Comparison of ENCODE assay signal across 8 cellular contexts in the genomic region with DNA sequence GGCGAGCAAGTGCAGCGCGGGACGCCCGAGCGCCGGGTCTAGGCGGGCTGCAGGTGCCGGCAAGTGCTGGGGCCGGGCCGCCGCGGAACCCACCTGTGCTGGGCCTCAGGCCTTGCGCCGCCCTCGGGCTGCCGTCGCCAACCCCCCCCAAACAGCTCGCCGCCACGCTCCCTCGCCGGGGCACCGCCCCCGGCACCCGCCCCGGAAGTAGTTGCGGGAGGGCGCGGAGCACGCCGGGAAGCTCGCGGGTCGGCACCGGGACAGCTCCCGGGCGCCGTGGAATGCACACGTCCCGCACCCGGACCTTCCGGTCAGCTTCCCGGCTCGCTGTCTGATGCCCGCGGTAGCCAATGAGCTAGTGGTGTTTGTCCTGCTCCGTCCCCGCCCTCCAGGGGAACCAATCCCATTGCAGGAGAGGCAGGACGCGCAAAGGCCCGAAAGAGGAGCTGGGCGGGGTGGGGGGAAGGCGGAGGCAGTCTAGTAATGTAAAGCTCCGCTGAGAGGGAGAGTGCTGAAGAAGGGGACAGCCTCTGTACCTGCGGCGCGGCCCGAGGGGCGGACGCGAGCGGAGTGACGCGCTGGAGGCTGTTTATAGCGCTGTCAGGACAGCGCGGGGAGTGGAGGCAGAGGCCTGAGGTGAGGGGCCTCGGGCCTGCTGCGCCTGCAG. TPM values are rescaled to one million over a fixed set of nuclear protein-coding genes. Genes with fewer than 3 reads are reported as not detected.
DNase-seq lines count a peak whose midpoint lies in the region; ATAC-seq, FAIRE-seq and TF ChIP-seq lines count a peak whose summit lies in the region.

A gene with protein sequence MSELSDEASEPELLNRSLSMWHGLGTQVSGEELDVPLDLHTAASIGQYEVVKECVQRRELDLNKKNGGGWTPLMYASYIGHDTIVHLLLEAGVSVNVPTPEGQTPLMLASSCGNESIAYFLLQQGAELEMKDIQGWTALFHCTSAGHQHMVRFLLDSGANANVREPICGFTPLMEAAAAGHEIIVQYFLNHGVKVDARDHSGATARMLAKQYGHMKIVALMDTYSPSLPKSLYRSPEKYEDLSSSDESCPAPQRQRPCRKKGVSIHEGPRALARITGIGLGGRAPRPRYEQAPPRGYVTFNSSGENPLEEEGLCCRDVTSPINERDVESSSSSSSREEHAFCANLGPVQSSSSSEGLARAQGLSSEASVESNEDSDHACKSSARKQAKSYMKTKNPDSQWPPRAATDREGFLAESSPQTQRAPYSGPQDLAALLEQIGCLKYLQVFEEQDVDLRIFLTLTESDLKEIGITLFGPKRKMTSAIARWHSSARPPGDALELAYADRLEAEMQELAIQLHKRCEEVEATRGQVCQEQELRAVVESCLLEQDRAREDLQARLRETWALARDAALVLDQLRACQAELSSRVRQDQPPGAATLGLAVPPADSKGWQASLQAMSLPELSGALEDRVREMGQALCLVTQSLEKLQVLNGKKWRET (minus strand): TSS at position 209 of the 667 bp plus-strand sequence. CDS start 4,122 bp downstream, outside the sequence.
TSS of gene DNAAF8 (plus strand) at position 475 of the 667 bp plus-strand sequence. CDS start 1,978 bp downstream, outside the sequence.

- TF ChIP-seq RAD21 in HepG2 (CRISPR knock-in tag; IDR thresholded peaks at IDR 0.05) = peak; percentile 48; the same call in 1 of the 2 replicates

- peak; percentile 86 for FAIRE-seq in HepG2 (lab: Jason Lieb, UNC)

- WGBS in HepG2 (ENCODE audit: low lambda C conversion rate) = 2% methylated on average over 38 of the region's 70 CpGs

- H3K9me3 ChIP-seq in BLaER1 treated with 17β-estradiol and CSF1 and Interleukin-3, amounts not matched to agents 10 nM and 100 nM (replicated peaks in 1 of 11) = no peaks in the 10 kb centered on the region
- no peaks in the 10 kb centered on the region for H3K9me3 ChIP-seq in HepG2 (ENCODE audit: low read length)

- CTCF ChIA-PET in HepG2 (lab: Yijun Ruan, JAX; ENCODE audit: low intra/inter-chr PET ratio, low total read pairs) = no interaction called here

- peaks cover 7 to 28% (median 17%) of the 10 kb centered on the region in 11 experiments; a peak in 18 of 22 replicates for H3K36me3 ChIP-seq in BLaER1 treated with 17β-estradiol and CSF1 and Interleukin-3, amounts not matched to agents 10 nM and 100 nM
- H3K36me3 ChIP-seq in HepG2 (replicated peaks in 1 of 2; ENCODE audit: control insufficient read depth in 1 of 2, insufficient read depth in 2 of 2, low read length in 2 of 2) = peaks cover 2 to 10% of the 10 kb centered on the region in 2 experiments; a peak in 2 of 5 replicates

- TF ChIP-seq CTCF in HepG2 (CRISPR knock-in tag; IDR thresholded peaks at IDR 0.05) = peak; percentile 12; the same call in 1 of the 2 replicates

- peak; percentile 85 for DNase-seq in GM19240 (ENCODE audit: insufficient read length, low spot score)
- DNase-seq in NCI-H526 (lab: John Stamatoyannopoulos, UW) = peak; percentile 84 to 93
- DNase-seq in activated CD4-positive, alpha-beta T cell treated with anti-CD3 and anti-CD28 coated beads, Interleukin-2, amount 50 U/mL, for 1 hour = peak; percentile 69
- peak; percentile 97 for DNase-seq in dermis blood vessel endothelial cell
- peak; percentile 96 for DNase-seq in HepG2 (ENCODE audit: low spot score)
- peak; percentile 74 for DNase-seq in stimulated activated CD4-positive, alpha-beta T cell treated with anti-CD3 and anti-CD28 coated beads, Interleukin-2, amount 100 ng/mL, for 48 hours

- H3K79me2 ChIP-seq in HepG2 (ENCODE audit: insufficient read depth, low read length) = peaks cover 21% of the 10 kb centered on the region

- H3K27me3 ChIP-seq in BLaER1 treated with 17β-estradiol and CSF1 and Interleukin-3, amounts not matched to agents 10 nM and 100 nM = no peaks in the 10 kb centered on the region
- H3K27me3 ChIP-seq in HepG2 (ENCODE audit: control insufficient read depth in 1 of 2, insufficient read depth in 2 of 2, low read length in 2 of 2) = no peaks in the 10 kb centered on the region; a peak in 2 of 5 replicates

- peak within 1 kb of the TSS; percentile 79 to 98 (median 88) for H3K4me3 ChIP-seq in BLaER1 treated with 17β-estradiol and CSF1 and Interleukin-3, amounts not matched to agents 10 nM and 100 nM
- H3K4me3 ChIP-seq in HepG2 (replicated peaks in 1 of 3; ENCODE audit: insufficient read depth in 1 of 3, low read depth in 2 of 3, low read length in 3 of 3) = peak within 1 kb of the TSS; percentile 98 to 100 (median 100)

- TF ChIP-seq POLR2A in HepG2 (IDR thresholded peaks at IDR 0.05; ENCODE audit: insufficient read depth in 1 of 2, low read depth in 2 of 2, low read length in 2 of 2) = peak; percentile 46 to 68

- intact Hi-C loops in HepG2 (cut with micrococcal nuclease; ENCODE audit: unreplicated experiment) = loop anchor here (5.0 kb wide), 1 partner anchor 68 kb away; the partner anchor contains the start of gene ROGDI

- in situ Hi-C loops in HepG2 (cut with HindIII; ENCODE audit: extremely low pct_ligation_motif_present, low pct_unique_long_range_greater_than_20kb) = no loop called here

- peak within 1 kb of the TSS in 10 of 11 experiments; percentile 56 to 85 (median 72); a peak in 21 of 22 replicates for H3K27ac ChIP-seq in BLaER1 treated with 17β-estradiol and CSF1 and Interleukin-3, amounts not matched to agents 10 nM and 100 nM
- H3K27ac ChIP-seq in HepG2 (ENCODE audit: extremely low read length, insufficient read depth, low read length) = peak within 1 kb of the TSS; percentile 80

- POLR2A ChIA-PET in HepG2 (lab: Yijun Ruan, JAX) = interaction anchor here (0.9 to 3.1 kb wide), 21 partner anchors 17 to 364 kb away, joined by 3 to 40 read pairs (median 4); partner anchors contain the start of genes EEF2KMT, GLYR1, NUDT16L1 and ROGDI

- no TSS peak for BruUV-seq in HepG2 (replicated peaks; lab: Mats Ljungman, UMichigan)

- H3K9ac ChIP-seq in BLaER1 treated with 17β-estradiol and CSF1 and Interleukin-3, amounts not matched to agents 10 nM and 100 nM = peak within 1 kb of the TSS; percentile 73 to 88 (median 83)
- peak within 1 kb of the TSS; percentile 95 for H3K9ac ChIP-seq in HepG2 (ENCODE audit: insufficient read depth, low read depth, low read length)

- TF ChIP-seq EP300 in HepG2 (IDR thresholded peaks at IDR 0.05; ENCODE audit: low read depth in 2 of 2, low read length in 2 of 2) (no peak), HepG2 (CRISPR knock-in tag; IDR thresholded peaks at IDR 0.05; ENCODE audit: borderline replicate concordance) (no peak; the same call in 1 of the 2 replicates)

- H3K4me2 ChIP-seq in BLaER1 treated with 17β-estradiol and CSF1 and Interleukin-3, amounts not matched to agents 10 nM and 100 nM = peak within 1 kb of the TSS; percentile 86 to 100 (median 97)
- H3K4me2 ChIP-seq in HepG2 (ENCODE audit: low read depth, low read length) = peak within 1 kb of the TSS; percentile 99

- peak within 1 kb of the TSS; percentile 91 for H2AFZ ChIP-seq in HepG2 (ENCODE audit: low read length)

- peaks cover 11 to 33% (median 20%) of the 10 kb centered on the region in 10 experiments for H3K4me1 ChIP-seq in BLaER1 treated with 17β-estradiol and CSF1 and Interleukin-3, amounts not matched to agents 10 nM and 100 nM
- H3K4me1 ChIP-seq in HepG2 (ENCODE audit: insufficient read depth, low read length) = peaks cover 20% of the 10 kb centered on the region

- peaks cover 0 to 11% (median 0%) of the 10 kb centered on the region in 11 experiments; a peak in 2 of 22 replicates for H4K20me1 ChIP-seq in BLaER1 treated with 17β-estradiol and CSF1 and Interleukin-3, amounts not matched to agents 10 nM and 100 nM
- H4K20me1 ChIP-seq in HepG2 (ENCODE audit: insufficient read depth, low read length) = no peaks in the 10 kb centered on the region

- ATAC-seq in HG03457 (IDR thresholded peaks at IDR 0.05; ENCODE audit: unreplicated experiment) = peak; percentile 56
- peak; percentile 96 for ATAC-seq in HepG2

RNA-seq across cellular contexts. Expression of the first gene that starts in this region (rescaled TPM):
- total RNA-seq in dermis blood vessel endothelial cell (14.8 and 29.3 TPM in 2 replicates), HepG2 (2016; rRNA removed; fragmentation: Illumina TruSeq; extraction: Trizol) (6.6 and 15.9 TPM in 2 replicates)
- total RNA-seq in HepG2 (2016; cell fraction: cytosol; rRNA removed; fragmentation: Illumina TruSeq; extraction: Trizol; ENCODE audit: low read depth) = 34.4 and 34.9 TPM in 2 replicates
- total RNA-seq in HepG2 (2016; cell fraction: insoluble cytoplasmic fraction; rRNA removed; fragmentation: Illumina TruSeq; extraction: Trizol) = 6.2 and 13.8 TPM in 2 replicates
- total RNA-seq in HepG2 (2016; cell fraction: membrane; rRNA removed; fragmentation: Illumina TruSeq; extraction: Trizol) = 29.2 and 30.9 TPM in 2 replicates
- total RNA-seq in HepG2 (2016; cell fraction: nucleus; rRNA removed; fragmentation: Illumina TruSeq; extraction: Trizol) = 17.3 and 17.4 TPM in 2 replicates
- 11.4 and 14.4 TPM in 2 replicates for polyA plus RNA-seq in HepG2 (2011; rRNA removed)
- 5.8 and 7.5 TPM in 2 replicates for polyA plus RNA-seq in HepG2 (2011; cell fraction: cytosol; rRNA removed)
- polyA plus RNA-seq in HepG2 (2011; cell fraction: nucleus; rRNA removed) = 58.0 and 68.7 TPM in 2 replicates
- polyA plus RNA-seq in HepG2 (2012) = 6.3 and 7.6 TPM in 2 replicates
- 2.4 and 2.5 TPM in 2 replicates for polyA plus RNA-seq in HepG2 (2016; cell fraction: cytosol; fragmentation: Illumina TruSeq; extraction: Trizol; ENCODE audit: low read depth)
- 3.9 and 5.0 TPM in 2 replicates for polyA plus RNA-seq in HepG2 (2016; cell fraction: insoluble cytoplasmic fraction; fragmentation: Illumina TruSeq; extraction: Trizol; ENCODE audit: low read depth)
- 3.0 and 4.2 TPM in 2 replicates for polyA plus RNA-seq in HepG2 (2016; cell fraction: membrane; fragmentation: Illumina TruSeq; extraction: Trizol; ENCODE audit: low read depth)
- polyA plus RNA-seq in HepG2 (2016; cell fraction: nucleus; fragmentation: Illumina TruSeq; extraction: Trizol; ENCODE audit: insufficient read depth, low read depth) = 32.9 and 37.2 TPM in 2 replicates
- 23.8 and 32.8 TPM in 2 replicates for polyA minus RNA-seq in HepG2 (2011; rRNA and poly(A)+ RNA removed; ENCODE audit: low replicate concordance)
- 3.9 and 4.8 TPM in 2 replicates for polyA minus RNA-seq in HepG2 (2011; cell fraction: cytosol; rRNA and poly(A)+ RNA removed)
- polyA minus RNA-seq in HepG2 (2011; cell fraction: nucleus; rRNA and poly(A)+ RNA removed) = 25.6 and 28.0 TPM in 2 replicates

RNA-seq across cellular contexts. Expression of gene DNAAF8, which starts in this region (rescaled TPM):
- 0.70 and 1.7 TPM in 2 replicates for total RNA-seq in dermis blood vessel endothelial cell
- total RNA-seq in HepG2 (2016; rRNA removed; fragmentation: Illumina TruSeq; extraction: Trizol) = 0.38 and 0.44 TPM in 2 replicates
- total RNA-seq in HepG2 (2016; cell fraction: cytosol; rRNA removed; fragmentation: Illumina TruSeq; extraction: Trizol; ENCODE audit: low read depth) = 0.44 and 0.81 TPM in 2 replicates
- 0.15 TPM in 1 of 2 replicates, not detected in the other for total RNA-seq in HepG2 (2016; cell fraction: insoluble cytoplasmic fraction; rRNA removed; fragmentation: Illumina TruSeq; extraction: Trizol)
- 0.14 and 0.65 TPM in 2 replicates for total RNA-seq in HepG2 (2016; cell fraction: membrane; rRNA removed; fragmentation: Illumina TruSeq; extraction: Trizol)
- total RNA-seq in HepG2 (2016; cell fraction: nucleus; rRNA removed; fragmentation: Illumina TruSeq; extraction: Trizol) = 0.31 TPM in 1 of 2 replicates, not detected in the other
- 0.27 TPM in 1 of 2 replicates, not detected in the other for polyA plus RNA-seq in HepG2 (2011; rRNA removed)
- 0.03 and 0.16 TPM in 2 replicates for polyA plus RNA-seq in HepG2 (2011; cell fraction: cytosol; rRNA removed)
- not detected in 2 replicates for polyA plus RNA-seq in HepG2 (2011; cell fraction: nucleus; rRNA removed)
- 0.12 and 0.21 TPM in 2 replicates for polyA plus RNA-seq in HepG2 (2012)
- polyA plus RNA-seq in HepG2 (2016; cell fraction: cytosol; fragmentation: Illumina TruSeq; extraction: Trizol; ENCODE audit: low read depth) = 0.15 and 0.24 TPM in 2 replicates
- polyA plus RNA-seq in HepG2 (2016; cell fraction: insoluble cytoplasmic fraction; fragmentation: Illumina TruSeq; extraction: Trizol; ENCODE audit: low read depth) = 0.34 and 0.57 TPM in 2 replicates
- polyA plus RNA-seq in HepG2 (2016; cell fraction: membrane; fragmentation: Illumina TruSeq; extraction: Trizol; ENCODE audit: low read depth) = 0.17 and 0.40 TPM in 2 replicates
- not detected in 2 replicates for polyA plus RNA-seq in HepG2 (2016; cell fraction: nucleus; fragmentation: Illumina TruSeq; extraction: Trizol; ENCODE audit: insufficient read depth, low read depth)
- polyA minus RNA-seq in HepG2 (2011; rRNA and poly(A)+ RNA removed; ENCODE audit: low replicate concordance) = 0.70 TPM in 1 of 2 replicates, not detected in the other
- not detected in 2 replicates for polyA minus RNA-seq in HepG2 (2011; cell fraction: cytosol; rRNA and poly(A)+ RNA removed)
- 0.50 TPM in 1 of 2 replicates, not detected in the other for polyA minus RNA-seq in HepG2 (2011; cell fraction: nucleus; rRNA and poly(A)+ RNA removed)

Comparison
In these comparisons a context has a peak if more than half of its experiments do, and no peak if none do; other contexts are left out.
1. Peak in every context shown above with its lines: DNase-seq, ATAC-seq, H3K4me3 ChIP-seq and H3K27ac ChIP-seq.